8 cellular contexts compared by ENCODE assay signal in the genomic region with DNA sequence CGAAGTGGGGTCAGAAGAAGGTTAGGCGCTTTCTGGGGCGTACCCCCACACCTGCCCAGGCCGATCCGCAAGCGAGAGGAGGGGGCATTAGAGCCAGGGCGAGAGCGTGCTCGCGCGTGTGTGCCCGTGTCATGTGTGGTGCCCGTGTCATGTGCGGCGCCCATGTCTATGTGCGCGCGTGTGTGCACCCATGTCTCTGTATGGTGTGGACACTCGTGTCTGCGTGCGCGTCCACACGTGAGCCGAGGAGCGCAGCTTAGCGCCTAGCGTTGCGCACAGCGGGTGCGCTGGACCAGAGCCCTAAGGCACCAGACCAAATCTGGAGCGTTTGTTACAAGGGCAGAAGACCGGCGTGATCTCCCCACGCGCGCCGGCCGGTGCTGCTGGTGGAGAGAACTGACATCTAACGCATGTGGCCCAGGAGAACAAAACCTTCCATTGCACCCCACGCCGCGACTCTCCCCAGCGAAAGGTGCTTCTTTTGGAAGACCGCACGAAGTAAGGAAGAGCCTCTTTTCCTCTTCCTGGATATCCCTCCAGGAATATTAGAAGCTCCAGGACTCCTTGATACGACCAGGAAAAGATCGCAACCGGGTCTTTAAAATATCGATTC. TPM values are rescaled to one million over a fixed set of nuclear protein-coding genes. Genes with fewer than 3 reads are reported as not detected.
DNase-seq lines count a peak whose midpoint lies in the region; ATAC-seq, FAIRE-seq and TF ChIP-seq lines count a peak whose summit lies in the region.

No MANE protein-coding gene starts in this region.

- FAIRE-seq in D721Med (lab: Jason Lieb, UNC) = no peak

- peaks cover 23% of the 10 kb centered on the region for H3K4me1 Mint-ChIP-seq in chondrocyte (ENCODE audit: low read depth)

- no peaks in the 10 kb centered on the region for H3K9me3 Mint-ChIP-seq in chondrocyte (ENCODE audit: low read depth)

- ATAC-seq in HG03025 (IDR thresholded peaks at IDR 0.05; ENCODE audit: low FRiP score, unreplicated experiment) = peak; percentile 27
- ATAC-seq in left lung = peak; percentile 58

- DNase-seq in NCI-H146 (lab: John Stamatoyannopoulos, UW) = peak; percentile 22
- DNase-seq in NCI-H146 treated with DMSO at 0.1 percent for 48 hours (lab: John Stamatoyannopoulos, UW; ENCODE audit: unreplicated experiment) = no peak
- DNase-seq in T-helper 9 cell = peak; percentile 3
- DNase-seq in chondrocyte (ENCODE audit: low spot score) = no peak
- peak in 1 of 2 donors; percentile 83 for DNase-seq in left lung
- peak; percentile 28 for DNase-seq in stimulated activated CD4-positive, alpha-beta T cell treated with anti-CD3 and anti-CD28 coated beads, Interleukin-4, amount 100 ng/mL, for 1 hour
- DNase-seq in D721Med (ENCODE audit: insufficient read length, low spot score) = no peak

- no peaks in the 10 kb centered on the region for H3K36me3 ChIP-seq in left lung

- no peaks in the 10 kb centered on the region for H3K27me3 Mint-ChIP-seq in chondrocyte (ENCODE audit: low read depth)

- intact Hi-C loops in left lung (cut with DNase I) = no loop called here

- no peak overlapping the region for H3K27ac ChIP-seq in left lung

- H3K4me1 ChIP-seq in left lung = peaks cover 15 to 31% of the 10 kb centered on the region in 2 donors

- H3K36me3 Mint-ChIP-seq in chondrocyte (ENCODE audit: low read depth) = no peaks in the 10 kb centered on the region

- H3K27me3 ChIP-seq in left lung = peaks cover 0 to 36% of the 10 kb centered on the region in 2 donors

- H3K4me3 ChIP-seq in left lung = peak overlapping the region; percentile 38 to 54

- H3K9me3 ChIP-seq in left lung = no peaks in the 10 kb centered on the region

- TF ChIP-seq CTCF in chondrocyte (IDR thresholded peaks at IDR 0.05) (no peak), left lung (IDR thresholded peaks at IDR 0.05) (no peak), D721Med (IDR thresholded peaks at IDR 0.05; ENCODE audit: insufficient read depth, missing control alignments) (no peak)

- H3K4me3 Mint-ChIP-seq in chondrocyte (ENCODE audit: unreplicated experiment) = peak overlapping the region; percentile 79

- H3K27ac Mint-ChIP-seq in chondrocyte (ENCODE audit: unreplicated experiment) = peak overlapping the region; percentile 76

RNA-seq across cellular contexts. Expression of a gene that starts 0.6 kb away (rescaled TPM):
- total RNA-seq in chondrocyte (0.41 to 0.67 TPM (median 0.44 TPM) in 3 replicates), left lung (1 to 10 TPM; 1.2 to 3.0 TPM)

Comparison
In these comparisons a context has a peak if more than half of its experiments do, and no peak if none do; other contexts are left out.
1. DNase-seq: peak in NCI-H146 (single experiment), T-helper 9 cell (single experiment) and stimulated activated CD4-positive, alpha-beta T cell treated with anti-CD3 and anti-CD28 coated beads, Interleukin-4, amount 100 ng/mL, for 1 hour (single experiment); none in NCI-H146 treated with DMSO at 0.1 percent for 48 hours (single experiment), chondrocyte (single experiment) and D721Med (single experiment).